Comparison of ENCODE assay signal across 23 cellular contexts in the genomic region with DNA sequence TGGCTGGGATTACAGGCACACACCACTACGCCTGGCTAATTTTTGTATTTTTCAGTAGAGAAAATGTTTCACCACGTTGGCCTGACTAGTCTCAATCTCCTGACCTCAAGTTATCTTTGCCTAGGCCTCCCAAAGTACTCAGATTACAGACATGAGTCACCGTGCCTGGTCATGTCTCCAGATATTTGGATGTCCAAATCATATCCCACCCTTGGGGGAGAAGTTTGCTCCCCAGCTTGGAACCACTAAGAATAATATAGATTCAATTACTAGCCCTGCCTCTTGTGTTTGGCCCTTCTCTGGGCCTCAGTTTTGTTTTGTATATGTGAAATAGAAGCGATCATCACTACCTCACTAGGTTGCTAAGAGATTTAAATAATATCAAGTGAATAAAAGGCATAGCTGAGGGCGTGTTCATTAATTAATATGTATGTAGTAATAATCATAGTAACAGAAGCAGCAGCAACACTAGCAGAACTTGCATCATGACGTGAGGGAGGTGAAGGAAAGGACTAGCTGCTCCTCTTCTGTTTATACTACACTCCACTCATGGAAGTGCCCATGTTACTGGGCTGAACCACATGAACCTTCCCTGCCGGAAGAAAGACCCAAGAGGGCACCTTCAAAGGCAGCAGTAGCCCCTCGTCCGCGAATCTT.
A peak's percentile ranks its signal among the peaks of the same experiment; 100 is the strongest.
DNase-seq lines count a peak whose midpoint lies in the region; FAIRE-seq and TF ChIP-seq lines count a peak whose summit lies in the region.
"Had no signal": no experiment of that assay in that cellular context is flagged by ENCODE, and none has a peak within 500 bp of the region (broad histone marks: within the 10 kb centered on the region; RNA-seq: fewer than 3 reads in every experiment).

No MANE protein-coding gene starts in this region.

- CTCF ChIA-PET in SK-N-SH (lab: Yijun Ruan, JAX) = interaction anchor here (1.0 kb wide), 1 partner anchor 146 kb away, joined by 3 read pairs; no protein-coding TSS in a partner anchor
- CTCF ChIA-PET in H1 (lab: Charles Lee; ENCODE audit: partially characterized antibody) = interaction anchor here (1.4 kb wide), 1 partner anchor 28 kb away, joined by 3 read pairs; no protein-coding TSS in a partner anchor
- CTCF ChIA-PET in activated CD4-positive, alpha-beta memory T cell treated with anti-CD3 and anti-CD28 coated beads, Interleukin-2, amount 10 ng/mL, durations not matched to agents 7 days and 5 days (lab: Charles Lee) = no interaction called here

- no peaks in the 10 kb centered on the region for H3K79me1 ChIP-seq in H1 (ENCODE audit: low read depth, low read length)

- H3K27me3 Mint-ChIP-seq in osteocyte (ENCODE audit: unreplicated experiment) = no peaks in the 10 kb centered on the region
- no peaks in the 10 kb centered on the region for H3K27me3 Mint-ChIP-seq in activated CD4-positive, alpha-beta memory T cell treated with anti-CD3 and anti-CD28 coated beads, Interleukin-2, amount 10 ng/mL, durations not matched to agents 7 days and 5 days

- peak overlapping the region in 1 of 2 experiments; percentile 74; a peak in 3 of 4 replicates for H3K27ac ChIP-seq in SK-N-SH (ENCODE audit: low read depth in 2 of 2, low read length in 1 of 2)
- H3K27ac ChIP-seq in H1 (ENCODE audit: low read depth, low read length) = no peak overlapping the region
- H3K27ac ChIP-seq: cardiac muscle cell, dorsolateral prefrontal cortex, heart left ventricle, SJSA1, suprapubic skin had no signal

- no peak overlapping the region for H3K9ac ChIP-seq in SK-N-SH
- H3K9ac ChIP-seq in H1 (replicated peaks in 1 of 4; ENCODE audit: extremely low read depth in 1 of 4, low read depth in 3 of 4, low read length in 3 of 4) = no peak overlapping the region

- POLR2A ChIA-PET in SK-N-SH (lab: Yijun Ruan, JAX) = no interaction called here
- POLR2A ChIA-PET in H1 (lab: Charles Lee; ENCODE audit: partially characterized antibody) = no interaction called here
- POLR2A ChIA-PET in activated CD4-positive, alpha-beta memory T cell treated with anti-CD3 and anti-CD28 coated beads, Interleukin-2, amount 10 ng/mL, durations not matched to agents 7 days and 5 days (lab: Charles Lee) = no interaction called here

- peak; percentile 58 for DNase-seq in EL
- no peak for DNase-seq in SK-N-SH
- no peak for DNase-seq in H1 (ENCODE audit: low read depth in 1 of 2, low spot score in 2 of 2)
- no peak for DNase-seq in osteocyte (ENCODE audit: extremely low spot score, unreplicated experiment)
- DNase-seq in RPMI8226 = no peak
- DNase-seq in activated CD4-positive, alpha-beta memory T cell treated with anti-CD3 and anti-CD28 coated beads, Interleukin-2, amount 10 ng/mL, durations not matched to agents 7 days and 5 days = no peak
- DNase-seq in central memory CD4-positive, alpha-beta T cell = no peak
- no peak for DNase-seq in NCI-H82 treated with DMSO at 0.1 percent for 48 hours (lab: John Stamatoyannopoulos, UW; ENCODE audit: unreplicated experiment)
- DNase-seq: activated CD8-positive, alpha-beta memory T cell treated with anti-CD3 and anti-CD28 coated beads for 24 hours; activated T-cell treated with anti-CD3 and anti-CD28 coated beads, Interleukin-2, amount 50 U/mL, for 72 hours; COR-L47; dorsolateral prefrontal cortex; erythroblast; heart left ventricle; left ventricle myocardium superior; NCI-H187; NCI-H2227 treated with DMSO at 0.1 percent for 48 hours; NCI-H774; OCI-M1 had no signal

- H3K36me3 ChIP-seq in SK-N-SH (replicated peaks in 1 of 2; ENCODE audit: control insufficient read depth in 1 of 2, insufficient read depth in 2 of 2, low read length in 1 of 2) (no peaks in the 10 kb centered on the region), H1 (ENCODE audit: control insufficient read depth in 2 of 4, insufficient read depth in 4 of 4, low read length in 3 of 4) (no peaks in the 10 kb centered on the region)
- H3K36me3 ChIP-seq: cardiac muscle cell, heart left ventricle, SJSA1, suprapubic skin had no signal

- H4K91ac ChIP-seq in H1 (replicated peaks; ENCODE audit: insufficient read length, low read length) = no peak overlapping the region

- H3K23me2 ChIP-seq in H1 (ENCODE audit: low read depth, low read length) = no peaks in the 10 kb centered on the region

- no peak overlapping the region; the same call in 1 of the 2 replicates for H2BK15ac ChIP-seq in H1 (ENCODE audit: low read length)

- no peak overlapping the region for H3K4me3 Mint-ChIP-seq in osteocyte (ENCODE audit: unreplicated experiment)
- H3K4me3 Mint-ChIP-seq in activated CD4-positive, alpha-beta memory T cell treated with anti-CD3 and anti-CD28 coated beads, Interleukin-2, amount 10 ng/mL, durations not matched to agents 7 days and 5 days = no peak overlapping the region
- H3K4me3 Mint-ChIP-seq: activated naive CD8-positive, alpha-beta T cell; activated T-cell treated with anti-CD3 and anti-CD28 coated beads, Interleukin-2, amount 50 U/mL, for 72 hours had no signal

- no peak overlapping the region for H4K5ac ChIP-seq in H1 (ENCODE audit: insufficient read length, low read depth, low read length)

- H3K4me3 ChIP-seq in SK-N-SH (ENCODE audit: low read depth in 2 of 2, low read length in 1 of 2) (no peak overlapping the region), H1 (ENCODE audit: extremely low read depth in 1 of 4, insufficient read depth in 2 of 4, low read depth in 3 of 4, low read length in 4 of 4) (no peak overlapping the region)
- H3K4me3 ChIP-seq: cardiac muscle cell, dorsolateral prefrontal cortex, heart left ventricle, SJSA1, suprapubic skin had no signal

- FAIRE-seq in H1 (lab: Jason Lieb, UNC) = no peak

- H3K4ac ChIP-seq in H1 (replicated peaks; ENCODE audit: insufficient read length, low read depth, low read length) = no peak overlapping the region

- H3K23ac ChIP-seq in H1 (ENCODE audit: insufficient read length) = no peak overlapping the region

- peaks cover 27% of the 10 kb centered on the region for H3K9me3 Mint-ChIP-seq in osteocyte (ENCODE audit: unreplicated experiment)
- H3K9me3 Mint-ChIP-seq in activated CD4-positive, alpha-beta memory T cell treated with anti-CD3 and anti-CD28 coated beads, Interleukin-2, amount 10 ng/mL, durations not matched to agents 7 days and 5 days = no peaks in the 10 kb centered on the region

- no peaks in the 10 kb centered on the region for H3K79me2 ChIP-seq in SK-N-SH (ENCODE audit: insufficient read depth)
- no peaks in the 10 kb centered on the region for H3K79me2 ChIP-seq in H1 (ENCODE audit: control insufficient read depth in 1 of 2, insufficient read depth in 2 of 2, low read length in 2 of 2)

- H3K4me2 ChIP-seq in SK-N-SH = peak overlapping the region; percentile 22; the same call in 1 of the 2 replicates
- H3K4me2 ChIP-seq in H1 (ENCODE audit: insufficient read depth in 1 of 2, low read depth in 2 of 2, low read length in 2 of 2) = no peak overlapping the region

- no peak overlapping the region for H2BK12ac ChIP-seq in H1 (ENCODE audit: low read depth, low read length)

- no peak overlapping the region for H3K56ac ChIP-seq in H1 (replicated peaks; ENCODE audit: insufficient read length, low read depth, low read length)

- TF ChIP-seq EP300 in SK-N-SH (IDR thresholded peaks at IDR 0.05; ENCODE audit: borderline replicate concordance in 1 of 2, low read depth in 1 of 2, low read length in 1 of 2) (peak in 1 of 2 experiments; percentile 42; a peak in 2 of 4 replicates), H1 (IDR thresholded peaks at IDR 0.05; ENCODE audit: borderline replicate concordance in 1 of 2, low read depth in 2 of 2, low read length in 2 of 2) (no peak)

- no peak overlapping the region for H2BK120ac ChIP-seq in H1 (replicated peaks; ENCODE audit: low read depth, low read length)

- 70% methylated on average over 10 of the region's 10 CpGs for WGBS in SK-N-SH (ENCODE audit: low lambda C conversion rate)
- 91% methylated on average over 10 of the region's 10 CpGs; no CpG with 5 or more reads in 1 of the 2 experiments for WGBS in H1 (ENCODE audit: extremely low coverage in 1 of 2, insufficient coverage in 1 of 2, insufficient read length in 1 of 2, insufficient replicate concordance in 2 of 2, low coverage in 1 of 2, low lambda C conversion rate in 2 of 2, missing lambda C conversion rate in 1 of 2), 2 experiments

- no peaks in the 10 kb centered on the region for H3K36me3 Mint-ChIP-seq in osteocyte (ENCODE audit: unreplicated experiment)
- no peaks in the 10 kb centered on the region for H3K36me3 Mint-ChIP-seq in activated CD4-positive, alpha-beta memory T cell treated with anti-CD3 and anti-CD28 coated beads, Interleukin-2, amount 10 ng/mL, durations not matched to agents 7 days and 5 days (ENCODE audit: low read depth)
- H3K36me3 Mint-ChIP-seq: activated naive CD8-positive, alpha-beta T cell had no signal

- TF ChIP-seq POLR2A in H1 (IDR thresholded peaks at IDR 0.05; ENCODE audit: control extremely low read depth in 1 of 2, low read depth in 2 of 2, low read length in 2 of 2) = no peak

- H3K9me3 ChIP-seq in SK-N-SH (no peaks in the 10 kb centered on the region), H1 (ENCODE audit: insufficient read depth in 2 of 2, low read depth in 1 of 2, low read length in 1 of 2) (no peaks in the 10 kb centered on the region)
- H3K9me3 ChIP-seq: heart left ventricle, SJSA1, suprapubic skin had no signal

- H3F3A ChIP-seq in SK-N-SH (replicated peaks; ENCODE audit: insufficient read depth) = no peaks in the 10 kb centered on the region

- H2BK20ac ChIP-seq in H1 (ENCODE audit: low read length) = no peak overlapping the region

- no peaks in the 10 kb centered on the region for H3K27me3 ChIP-seq in SK-N-SH (ENCODE audit: insufficient read depth)
- no peaks in the 10 kb centered on the region for H3K27me3 ChIP-seq in H1 (replicated peaks in 1 of 4; ENCODE audit: control insufficient read depth in 3 of 4, extremely low read depth in 1 of 4, insufficient read depth in 3 of 4, low read length in 3 of 4)
- H3K27me3 ChIP-seq: cardiac muscle cell, heart left ventricle, SJSA1, suprapubic skin had no signal

- H3K18ac ChIP-seq in H1 (ENCODE audit: extremely low read depth, low read length) = no peak overlapping the region

- H2BK5ac ChIP-seq in H1 (ENCODE audit: low read depth, low read length) = no peak overlapping the region

- H3K4me1 ChIP-seq in SK-N-SH (ENCODE audit: control insufficient read depth in 1 of 2, insufficient read depth in 2 of 2, low read depth in 1 of 2, low read length in 1 of 2) (peaks cover 0 to 16% of the 10 kb centered on the region in 2 experiments; a peak in 3 of 4 replicates), H1 (replicated peaks in 1 of 4; ENCODE audit: control insufficient read depth in 3 of 4, insufficient read depth in 4 of 4, low read length in 3 of 4) (no peaks in the 10 kb centered on the region)
- H3K4me1 ChIP-seq: heart left ventricle, SJSA1, suprapubic skin had no signal

- no peak overlapping the region for H3K14ac ChIP-seq in H1 (ENCODE audit: insufficient read length)

- H3K27ac Mint-ChIP-seq in osteocyte (ENCODE audit: unreplicated experiment) = peak overlapping the region; percentile 73
- H3K27ac Mint-ChIP-seq in activated CD4-positive, alpha-beta memory T cell treated with anti-CD3 and anti-CD28 coated beads, Interleukin-2, amount 10 ng/mL, durations not matched to agents 7 days and 5 days = no peak overlapping the region
- H3K27ac Mint-ChIP-seq: activated naive CD8-positive, alpha-beta T cell; activated T-cell treated with anti-CD3 and anti-CD28 coated beads, Interleukin-2, amount 50 U/mL, for 72 hours had no signal

- TF ChIP-seq CTCF in SK-N-SH (IDR thresholded peaks at IDR 0.05) = no peak
- no peak for TF ChIP-seq CTCF in H1 (IDR thresholded peaks at IDR 0.05; ENCODE audit: control extremely low read depth in 1 of 3, insufficient read depth in 1 of 3, low read depth in 1 of 3, low read length in 3 of 3)
- TF ChIP-seq CTCF in osteocyte (IDR thresholded peaks at IDR 0.05) = no peak

- no peaks in the 10 kb centered on the region for H3K9me2 ChIP-seq in SK-N-SH

- peaks cover 2% of the 10 kb centered on the region for H3K4me1 Mint-ChIP-seq in osteocyte (ENCODE audit: unreplicated experiment)
- no peaks in the 10 kb centered on the region for H3K4me1 Mint-ChIP-seq in activated CD4-positive, alpha-beta memory T cell treated with anti-CD3 and anti-CD28 coated beads, Interleukin-2, amount 10 ng/mL, durations not matched to agents 7 days and 5 days

- H4K20me1 ChIP-seq in SK-N-SH (ENCODE audit: insufficient read depth) = no peaks in the 10 kb centered on the region
- H4K20me1 ChIP-seq in H1 (replicated peaks in 1 of 2; ENCODE audit: control insufficient read depth in 1 of 2, insufficient read depth in 2 of 2, low read length in 2 of 2) = no peaks in the 10 kb centered on the region

- TF ChIP-seq RAD21 in SK-N-SH (IDR thresholded peaks at IDR 0.05; ENCODE audit: low read length) (no peak), H1 (IDR thresholded peaks at IDR 0.05 in 1 of 2, conservative IDR thresholded peaks at IDR 0.05 in 1 of 2; ENCODE audit: low read depth in 2 of 2, low read length in 2 of 2) (no peak)

- no peak overlapping the region for H4K8ac ChIP-seq in H1 (ENCODE audit: extremely low read depth, insufficient read depth, low read length)

- H2AK5ac ChIP-seq in H1 (ENCODE audit: low read depth, low read length) = no peak overlapping the region

- H2AFZ ChIP-seq in SK-N-SH (ENCODE audit: low read depth) (peak overlapping the region; percentile 29; the same call in 1 of the 2 replicates), H1 (ENCODE audit: low read length) (peak overlapping the region; percentile 53; the same call in 1 of the 2 replicates)
